Comparison of ENCODE assay signal across 13 cellular contexts in genomic region chr9:111148994-111149759, GRCh38.
DNase-seq lines count a peak whose midpoint lies in the region; ATAC-seq, FAIRE-seq and TF ChIP-seq lines count a peak whose summit lies in the region.
"Had no signal": no experiment of that assay in that cellular context is flagged by ENCODE, and none has a peak within 500 bp of the region (broad histone marks: within the 10 kb centered on the region; RNA-seq: fewer than 3 reads in every experiment).

No MANE protein-coding gene starts in this region.

- ATAC-seq in HG03354 (IDR thresholded peaks at IDR 0.05; ENCODE audit: poor library complexity, severe bottlenecking, unreplicated experiment) (peak; percentile 50), GM12878 (peak; percentile 82), GM19023 (IDR thresholded peaks at IDR 0.05; ENCODE audit: unreplicated experiment) (no peak)

- no peaks in the 10 kb centered on the region for H4K20me1 ChIP-seq in GM12878 (ENCODE audit: control insufficient read depth, insufficient read depth)

- H4K8ac ChIP-seq in neuronal stem cell (ENCODE audit: low read depth, low read length), result no peak overlapping the region

- FAIRE-seq in GM12878 (lab: Jason Lieb, UNC), result no peak
- FAIRE-seq: H54 had no signal

- intact Hi-C loops in GM12878 (cut with micrococcal nuclease; ENCODE audit: unreplicated experiment), result loop anchor here (2.0 to 10.0 kb wide), 3 partner anchors 72 to 264 kb away; partner anchors contain the start of gene LPAR1

- in situ Hi-C loops in GM13976 (cut with MboI; ENCODE audit: low sequenced_read_pairs, unreplicated experiment) (no loop called here), GM12878 (cut with MboI) (no loop called here)

- H2BK12ac ChIP-seq in neuronal stem cell (ENCODE audit: low read length), result no peak overlapping the region

- H3K9ac ChIP-seq in GM12878 (ENCODE audit: control insufficient read depth, insufficient read depth, low read length) (no peak overlapping the region), neuronal stem cell (ENCODE audit: low read depth, low read length, poor library complexity) (no peak overlapping the region)

- H2AK5ac ChIP-seq in neuronal stem cell (ENCODE audit: low read depth, low read length), result no peak overlapping the region

- H3K23ac ChIP-seq in neuronal stem cell (ENCODE audit: low read depth, low read length, poor library complexity), result no peak overlapping the region

- H3K4me1 ChIP-seq in GM12878 (ENCODE audit: control insufficient read depth, insufficient read depth, low read length) (no peaks in the 10 kb centered on the region; the same call in 1 of the 2 replicates), neuronal stem cell (ENCODE audit: control insufficient read depth in 2 of 2, insufficient read depth in 1 of 2, low read depth in 1 of 2, low read length in 2 of 2) (peaks cover 0 to under 1% of the 10 kb centered on the region in 2 donors)

- no peak overlapping the region for H2BK5ac ChIP-seq in neuronal stem cell (ENCODE audit: low read length)

- DNase-seq in GM13976 (ENCODE audit: low spot score) (peak; percentile 8), GM12878 (ENCODE audit: low read depth, low spot score) (no peak), neuronal stem cell (ENCODE audit: low spot score) (no peak), mesenteric fat pad (ENCODE audit: low spot score) (no peak), SK-N-DZ (ENCODE audit: low spot score) (no peak), NCI-H748 (lab: John Stamatoyannopoulos, UW; ENCODE audit: unreplicated experiment) (no peak)
- DNase-seq: activated naive CD8-positive, alpha-beta T cell treated with anti-CD3 and anti-CD28 coated beads, Interleukin-2, amount 10 ng/mL, durations not matched to agents 7 days and 5 days; esophagus squamous epithelium; NCI-H748 treated with DMSO at 0.1 percent for 48 hours; stimulated activated naive CD4-positive, alpha-beta T cell treated with Interleukin-2 at 50 U/mL for 16 hours had no signal

- no peak overlapping the region for H2AFZ ChIP-seq in GM12878 (ENCODE audit: control insufficient read depth, low read depth, low read length)
- no peak overlapping the region for H2AFZ ChIP-seq in neuronal stem cell (ENCODE audit: low read length)

- H3K79me2 ChIP-seq in GM12878 (ENCODE audit: control insufficient read depth, insufficient read depth, low read length), result no peaks in the 10 kb centered on the region

- POLR2A ChIA-PET in GM12878 (lab: Charles Lee), result interaction anchor here (0.7 to 1.5 kb wide), 3 partner anchors 14 to 47 kb away, joined by 3 read pairs; no protein-coding TSS in a partner anchor

- H3K27ac ChIP-seq in GM12878 (ENCODE audit: control insufficient read depth, insufficient read depth) (no peak overlapping the region), neuronal stem cell (replicated peaks; ENCODE audit: low read length) (no peak overlapping the region)

- BruUV-seq in GM12878 (replicated peaks; lab: Mats Ljungman, UMichigan), result no TSS peak

- TF ChIP-seq EP300 in GM12878 (IDR thresholded peaks at IDR 0.05; ENCODE audit: borderline replicate concordance in 1 of 2, control insufficient read depth in 1 of 2, low read depth in 2 of 2, low read length in 2 of 2), result no peak

- H3K36me3 ChIP-seq in GM12878 (ENCODE audit: control insufficient read depth in 2 of 2, insufficient read depth in 2 of 2, low read length in 1 of 2) (no peaks in the 10 kb centered on the region), neuronal stem cell (replicated peaks in 1 of 2; ENCODE audit: control insufficient read depth in 2 of 2, insufficient read depth in 2 of 2, low read length in 2 of 2) (no peaks in the 10 kb centered on the region)
- H3K36me3 ChIP-seq: esophagus squamous epithelium had no signal

- SMC1A ChIA-PET in GM12878 (lab: Charles Lee; ENCODE audit: uncharacterized antibody, unreplicated experiment), result interaction anchor here (0.6 to 3.8 kb wide), 27 partner anchors 9 to 595 kb away, joined by 3 to 43 read pairs (median 4); partner anchors contain the start of gene LPAR1

- CTCF ChIA-PET in GM12878 (lab: Yijun Ruan, JAX), result interaction anchor here (0.8 to 5.0 kb wide), 22 partner anchors 12 to 510 kb away, joined by 3 to 41 read pairs (median 4); partner anchors contain the start of gene LPAR1

- no peak overlapping the region for H3K4me2 ChIP-seq in GM12878 (ENCODE audit: control insufficient read depth, insufficient read depth)
- no peak overlapping the region for H3K4me2 ChIP-seq in neuronal stem cell (ENCODE audit: insufficient read depth, low read length, poor library complexity, severe bottlenecking)

- no peak overlapping the region for H2BK120ac ChIP-seq in neuronal stem cell (ENCODE audit: low read depth, low read length)

- H3K4ac ChIP-seq in neuronal stem cell (ENCODE audit: low read length), result no peak overlapping the region

- no peak overlapping the region for H3K14ac ChIP-seq in neuronal stem cell (ENCODE audit: low read length)

- H4K91ac ChIP-seq in neuronal stem cell (ENCODE audit: low read depth, low read length, poor library complexity), result no peak overlapping the region

- H3K4me3 ChIP-seq in GM12878 (no peak overlapping the region), neuronal stem cell (ENCODE audit: low read length in 2 of 2) (peak overlapping the region in 1 of 2 donors; percentile 18)
- H3K4me3 ChIP-seq: esophagus squamous epithelium had no signal

- no peak for TF ChIP-seq POLR2A in GM12878 (IDR thresholded peaks at IDR 0.05; ENCODE audit: low read depth, low read length)

- WGBS in GM12878 (ENCODE audit: insufficient coverage, insufficient replicate concordance, low lambda C conversion rate, missing lambda C conversion rate), result 73% methylated on average over 5 of the region's 5 CpGs
- no CpG with 5 or more reads among the region's 5 CpGs for WGBS in neuronal stem cell (ENCODE audit: extremely low coverage in 2 of 2, insufficient read length in 2 of 2, insufficient replicate concordance in 1 of 2), 2 donors

- no peak overlapping the region for H2BK15ac ChIP-seq in neuronal stem cell (ENCODE audit: low read length)

- H3K79me1 ChIP-seq in neuronal stem cell (ENCODE audit: low read depth, low read length), result no peaks in the 10 kb centered on the region

- TF ChIP-seq CTCF in GM13976 (IDR thresholded peaks at IDR 0.05; ENCODE audit: borderline replicate concordance, control extremely low read depth, extremely low read depth, insufficient read depth, missing control alignments) (no peak), GM12878 (IDR thresholded peaks at IDR 0.05 in 2 of 3, conservative IDR thresholded peaks at IDR 0.05 in 1 of 3; ENCODE audit: control insufficient read depth in 2 of 3, extremely low read depth in 1 of 3, insufficient read depth in 1 of 3, low read depth in 3 of 3, low read length in 3 of 3) (peak in 2 of 3 experiments; percentile 23 to 40; a peak in 3 of 6 replicates)

- no peaks in the 10 kb centered on the region for H3K9me3 ChIP-seq in GM12878 (replicated peaks; ENCODE audit: control insufficient read depth, insufficient read depth, low read length)
- peaks cover 0 to 1% of the 10 kb centered on the region in 2 donors for H3K9me3 ChIP-seq in neuronal stem cell (replicated peaks in 1 of 2; ENCODE audit: control insufficient read depth in 2 of 2, insufficient read depth in 1 of 2, low read depth in 1 of 2, low read length in 2 of 2)
- H3K9me3 ChIP-seq: esophagus squamous epithelium had no signal

- RAD21 ChIA-PET in GM12878 (lab: Charles Lee; ENCODE audit: unreplicated experiment), result interaction anchor here (0.8 to 6.2 kb wide), 21 partner anchors 13 to 510 kb away, joined by 3 to 51 read pairs (median 5); partner anchors contain the start of gene LPAR1

- peak overlapping the region; percentile 64 for H3K18ac ChIP-seq in neuronal stem cell (ENCODE audit: low read length)

- peak; percentile 49; the same call in 1 of the 2 replicates for TF ChIP-seq RAD21 in GM12878 (IDR thresholded peaks at IDR 0.05; ENCODE audit: insufficient read depth, low read depth, low read length)

- H3K27me3 ChIP-seq in GM12878 (replicated peaks in 1 of 2; ENCODE audit: control insufficient read depth in 2 of 2, insufficient read depth in 2 of 2, low read length in 1 of 2) (no peaks in the 10 kb centered on the region), neuronal stem cell (ENCODE audit: control insufficient read depth in 3 of 3, insufficient read depth in 3 of 3, low read depth in 1 of 3, low read length in 3 of 3) (no peaks in the 10 kb centered on the region)
- H3K27me3 ChIP-seq: esophagus squamous epithelium had no signal

TF ChIP-seq in GM12878, 131 proteins besides CTCF, POLR2A, EP300 and RAD21:
- TF ChIP-seq IRF4 (IDR thresholded peaks at IDR 0.05; ENCODE audit: low read depth, low read length), result no peak
- TF ChIP-seq SMC3 (IDR thresholded peaks at IDR 0.05; ENCODE audit: borderline replicate concordance, low read length), result peak; percentile 23; the same call in 1 of the 2 replicates
TF ChIP-seq in GM12878: peak in this region for 1.
